Comparison of ENCODE assay signal across 11 cellular contexts in the genomic region with DNA sequence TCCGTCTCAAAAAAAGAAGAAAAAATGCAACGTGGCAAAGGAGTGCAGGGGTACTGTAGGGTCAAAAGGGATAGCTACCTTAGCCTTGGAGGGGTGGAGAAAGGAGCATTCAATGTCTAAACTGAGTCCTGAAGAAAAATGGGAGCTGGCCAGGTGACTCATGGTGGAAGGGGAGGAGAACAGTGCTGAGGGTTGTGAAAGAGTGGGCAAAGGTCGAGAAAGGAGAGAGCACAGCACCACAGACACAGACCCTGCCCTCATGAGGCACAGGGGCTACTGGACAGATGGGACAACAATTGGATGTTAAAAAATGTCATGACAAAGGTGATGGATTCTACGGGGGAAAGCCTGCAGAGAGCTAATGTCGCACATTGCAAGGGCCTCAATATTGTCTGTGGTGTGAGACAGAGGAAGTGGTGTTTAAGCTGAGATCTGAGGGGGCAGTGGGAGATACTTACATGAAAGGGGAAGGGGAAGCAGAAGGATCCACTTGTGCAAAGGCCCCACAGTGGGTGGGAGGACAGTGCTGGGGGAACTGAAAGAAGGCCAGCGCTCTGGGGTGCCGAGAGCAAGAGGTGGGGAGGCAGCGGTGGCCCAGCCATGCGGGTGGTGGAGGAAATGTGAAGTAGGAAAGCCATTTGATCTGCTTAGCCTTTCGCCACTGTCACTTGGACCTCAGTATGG. TPM values are rescaled to one million over a fixed set of nuclear protein-coding genes. Genes with fewer than 3 reads are reported as not detected.
A peak's percentile ranks its signal among the peaks of the same experiment; 100 is the strongest.
DNase-seq lines count a peak whose midpoint lies in the region; ATAC-seq lines count a peak whose summit lies in the region.
"Had no signal": no experiment of that assay in that cellular context is flagged by ENCODE, and none has a peak within 500 bp of the region (broad histone marks: within the 10 kb centered on the region; RNA-seq: fewer than 3 reads in every experiment).

No MANE protein-coding gene starts in this region.

- ATAC-seq in HG02678 (IDR thresholded peaks at IDR 0.05; ENCODE audit: unreplicated experiment) (peak; percentile 56), esophagus mucosa (no peak), HG02623 (IDR thresholded peaks at IDR 0.05; ENCODE audit: unreplicated experiment) (no peak)

- peak; percentile 94 for DNase-seq in CD1c-positive myeloid dendritic cell (ENCODE audit: extremely low spot score)
- peak; percentile 93 for DNase-seq in SKM-1 treated with dmso at 0.1 percent for 144 hours (lab: John Stamatoyannopoulos, UW; ENCODE audit: unreplicated experiment)
- DNase-seq in medulla oblongata (ENCODE audit: extremely low spot score): peak; percentile 79
- no peak for DNase-seq in germinal center (ENCODE audit: low spot score)
- DNase-seq in activated CD8-positive, alpha-beta memory T cell treated with anti-CD3 and anti-CD28 coated beads for 24 hours: no peak
- DNase-seq: activated effector memory CD4-positive, alpha-beta T cell treated with Interleukin-2 at 50 U/mL for 16 hours; NCI-H1092 treated with DMSO at 0.1 percent for 48 hours; stimulated activated naive CD4-positive, alpha-beta T cell treated with Interleukin-2 at 50 U/mL for 16 hours had no signal

RNA-seq across cellular contexts. Expression of gene URAD, which starts 42.9 kb away (rescaled TPM):
- total RNA-seq in esophagus mucosa: not detected

Comparison
In these comparisons a context has a peak if more than half of its experiments do, and no peak if none do; other contexts are left out.
1. DNase-seq: peak in CD1c-positive myeloid dendritic cell (single experiment), SKM-1 treated with dmso at 0.1 percent for 144 hours (single experiment) and medulla oblongata (single experiment); none in germinal center (single experiment) and activated CD8-positive, alpha-beta memory T cell treated with anti-CD3 and anti-CD28 coated beads for 24 hours (single experiment).